ENCODE assay signal across 16 cellular contexts in genomic region chr4:16827762-16828724, GRCh38.
DNase-seq lines count a peak whose midpoint lies in the region; ATAC-seq and TF ChIP-seq lines count a peak whose summit lies in the region.
"Had no signal": no experiment of that assay in that cellular context is flagged by ENCODE, and none has a peak within 500 bp of the region (broad histone marks: within the 10 kb centered on the region; RNA-seq: fewer than 3 reads in every experiment).

No MANE protein-coding gene starts in this region.

- DNase-seq in gastrocnemius medialis, result no peak
- DNase-seq in central memory CD4-positive, alpha-beta T cell, result no peak
- DNase-seq in middle frontal gyrus (ENCODE audit: extremely low spot score, low spot score), result no peak
- DNase-seq: activated CD4-positive, alpha-beta T cell treated with anti-CD3 and anti-CD28 coated beads for 48 hours; activated naive CD4-positive, alpha-beta T cell treated with anti-CD3 and anti-CD28 coated beads, Interleukin-2, amount 10 ng/mL, durations not matched to agents 7 days and 5 days; kidney; NCI-H1694; NCI-H446; SHP77 treated with DMSO at 0.1 percent for 48 hours; T1000 had no signal

- intact Hi-C loops in gastrocnemius medialis (cut with DNase I; ENCODE audit: low total_unique reads), result no loop called here

- H3K4me1 ChIP-seq in HUES64 (ENCODE audit: insufficient read depth, low read length), result peaks cover 42% of the 10 kb centered on the region
- H3K4me1 ChIP-seq in iPS-20b (ENCODE audit: insufficient read depth, low read length), result peaks cover 41% of the 10 kb centered on the region
- H3K4me1 ChIP-seq in gastrocnemius medialis, result peaks cover 0 to 3% of the 10 kb centered on the region in 2 donors
- H3K4me1 ChIP-seq: prostate gland had no signal

- peak overlapping the region; percentile 43; the same call in 1 of the 2 replicates for H3K27ac ChIP-seq in HUES64 (ENCODE audit: low read depth, low read length)
- peak overlapping the region; percentile 33 for H3K27ac ChIP-seq in cingulate gyrus (ENCODE audit: low read depth, low read length)
- H3K27ac ChIP-seq in iPS-20b (ENCODE audit: low read length), result peak overlapping the region; percentile 46
- peak overlapping the region in 3 of 4 donors; percentile 18 to 46 (median 39) for H3K27ac ChIP-seq in gastrocnemius medialis
- H3K27ac ChIP-seq: prostate gland had no signal

- H3K9ac ChIP-seq in HUES64 (ENCODE audit: low read depth, low read length) (no peak overlapping the region), iPS-20b (ENCODE audit: low read depth, low read length) (no peak overlapping the region)

- no peak overlapping the region for H3K4me3 ChIP-seq in HUES64 (ENCODE audit: low read length)
- H3K4me3 ChIP-seq in iPS-20b (ENCODE audit: low read length), result no peak overlapping the region
- no peak overlapping the region for H3K4me3 ChIP-seq in gastrocnemius medialis
- H3K4me3 ChIP-seq: prostate gland had no signal

- no peak for ATAC-seq in gastrocnemius medialis
- ATAC-seq in HG03135 (IDR thresholded peaks at IDR 0.05; ENCODE audit: unreplicated experiment), result no peak
- ATAC-seq in GM19351 (IDR thresholded peaks at IDR 0.05; ENCODE audit: unreplicated experiment), result no peak

- no peak for TF ChIP-seq CTCF in gastrocnemius medialis (IDR thresholded peaks at IDR 0.05 in 4 of 5, conservative IDR thresholded peaks at IDR 0.05 in 1 of 5)

- no peaks in the 10 kb centered on the region for H3K27me3 ChIP-seq in HUES64 (ENCODE audit: insufficient read depth, low read length)
- H3K27me3 ChIP-seq in iPS-20b (ENCODE audit: insufficient read depth, low read length), result no peaks in the 10 kb centered on the region
- no peaks in the 10 kb centered on the region for H3K27me3 ChIP-seq in gastrocnemius medialis

- H3K9me3 ChIP-seq in HUES64 (ENCODE audit: insufficient read depth, low read depth, low read length) (no peaks in the 10 kb centered on the region), iPS-20b (ENCODE audit: insufficient read depth, low read depth, low read length) (no peaks in the 10 kb centered on the region), gastrocnemius medialis (no peaks in the 10 kb centered on the region)
- H3K9me3 ChIP-seq: prostate gland had no signal

- in situ Hi-C loops in gastrocnemius medialis (cut with MboI; ENCODE audit: low sequenced_read_pairs in 4 of 4), result no loop called here

- 83% methylated on average over 12 of the region's 12 CpGs for WGBS in HUES64

- no peak for TF ChIP-seq POLR2A in gastrocnemius medialis (IDR thresholded peaks at IDR 0.05)

- no peaks in the 10 kb centered on the region for H3K36me3 ChIP-seq in HUES64 (ENCODE audit: insufficient read depth, low read length)
- H3K36me3 ChIP-seq in iPS-20b (ENCODE audit: insufficient read depth, low read depth, low read length), result no peaks in the 10 kb centered on the region; the same call in 1 of the 2 replicates
- H3K36me3 ChIP-seq in gastrocnemius medialis, result no peaks in the 10 kb centered on the region
- H3K36me3 ChIP-seq: prostate gland had no signal
